Comparison of ENCODE assay signal across 9 cellular contexts in genomic region chr14:63470877-63471565, GRCh38.
DNase-seq lines count a peak whose midpoint lies in the region; ATAC-seq and TF ChIP-seq lines count a peak whose summit lies in the region.
"Had no signal": no experiment of that assay in that cellular context is flagged by ENCODE, and none has a peak within 500 bp of the region (broad histone marks: within the 10 kb centered on the region; RNA-seq: fewer than 3 reads in every experiment).

No MANE protein-coding gene starts in this region.

- peak overlapping the region; percentile 26 for H3K27ac ChIP-seq in lower lobe of right lung

- no peaks in the 10 kb centered on the region for H3K9me3 Mint-ChIP-seq in activated T-helper 1 cell treated with anti-CD3 and anti-CD28 coated beads, Interleukin-12 subunit alpha, Interleukin-12 subunit beta, Interleukin-2, Interleukin-4 antibody, amounts not matched to agents 30 ng/mL and 10 ng/mL and 1 ng/mL, durations not matched to agents 14 hours and 24 hours and 36 hours

- H3K4me1 ChIP-seq in lower lobe of right lung: peaks cover 30% of the 10 kb centered on the region

- H3K4me3 ChIP-seq in lower lobe of right lung: no peak overlapping the region

- H3K9me3 ChIP-seq in lower lobe of right lung: no peaks in the 10 kb centered on the region

- no peak for TF ChIP-seq CTCF in lower lobe of right lung (IDR thresholded peaks at IDR 0.05)

- H3K4me3 Mint-ChIP-seq in activated T-helper 1 cell treated with anti-CD3 and anti-CD28 coated beads, Interleukin-12 subunit alpha, Interleukin-12 subunit beta, Interleukin-2, Interleukin-4 antibody, amounts not matched to agents 30 ng/mL and 10 ng/mL and 1 ng/mL, durations not matched to agents 14 hours and 24 hours and 36 hours: peak overlapping the region; percentile 46

- ATAC-seq in GM21360 (IDR thresholded peaks at IDR 0.05; ENCODE audit: unreplicated experiment) (peak; percentile 87), HG03460 (IDR thresholded peaks at IDR 0.05; ENCODE audit: unreplicated experiment) (peak; percentile 84), lower lobe of right lung (peak; percentile 69 to 87)
- ATAC-seq: Panc1 had no signal

- H3K27me3 ChIP-seq in lower lobe of right lung (ENCODE audit: low read depth): no peaks in the 10 kb centered on the region

- H3K36me3 ChIP-seq in lower lobe of right lung: no peaks in the 10 kb centered on the region

- DNase-seq in EH (ENCODE audit: low read depth) (peak; percentile 87), lower lobe of right lung (no peak), head of caudate nucleus (no peak), NCI-H774 (lab: John Stamatoyannopoulos, UW) (no peak), NCI-H446 (lab: John Stamatoyannopoulos, UW) (no peak)
- DNase-seq in activated T-helper 1 cell treated with anti-CD3 and anti-CD28 coated beads, Interleukin-12 subunit alpha, Interleukin-12 subunit beta, Interleukin-2, Interleukin-4 antibody, amounts not matched to agents 30 ng/mL and 10 ng/mL and 1 ng/mL, durations not matched to agents 14 hours and 24 hours and 36 hours (ENCODE audit: low spot score): no peak

- H3K36me3 Mint-ChIP-seq in activated T-helper 1 cell treated with anti-CD3 and anti-CD28 coated beads, Interleukin-12 subunit alpha, Interleukin-12 subunit beta, Interleukin-2, Interleukin-4 antibody, amounts not matched to agents 30 ng/mL and 10 ng/mL and 1 ng/mL, durations not matched to agents 14 hours and 24 hours and 36 hours (ENCODE audit: low read depth): peaks cover 4% of the 10 kb centered on the region

- peaks cover 44% of the 10 kb centered on the region for H3K4me1 Mint-ChIP-seq in activated T-helper 1 cell treated with anti-CD3 and anti-CD28 coated beads, Interleukin-12 subunit alpha, Interleukin-12 subunit beta, Interleukin-2, Interleukin-4 antibody, amounts not matched to agents 30 ng/mL and 10 ng/mL and 1 ng/mL, durations not matched to agents 14 hours and 24 hours and 36 hours (ENCODE audit: low read depth)

- intact Hi-C loops in activated T-helper 1 cell treated with anti-CD3 and anti-CD28 coated beads, Interleukin-12 subunit alpha, Interleukin-12 subunit beta, Interleukin-2, Interleukin-4 antibody, amounts not matched to agents 30 ng/mL and 10 ng/mL and 1 ng/mL, durations not matched to agents 14 hours and 24 hours and 36 hours (cut with micrococcal nuclease): loop anchor here (2.0 to 10.0 kb wide), 3 partner anchors 14 to 1034 kb away; partner anchors contain the start of genes PPP2R5E, ZBTB1 and ZBTB25
- intact Hi-C loops in lower lobe of right lung (cut with DNase I) (no loop called here), head of caudate nucleus (cut with DNase I) (no loop called here)

- peak overlapping the region; percentile 40 for H3K27ac Mint-ChIP-seq in activated T-helper 1 cell treated with anti-CD3 and anti-CD28 coated beads, Interleukin-12 subunit alpha, Interleukin-12 subunit beta, Interleukin-2, Interleukin-4 antibody, amounts not matched to agents 30 ng/mL and 10 ng/mL and 1 ng/mL, durations not matched to agents 14 hours and 24 hours and 36 hours

- H3K27me3 Mint-ChIP-seq in activated T-helper 1 cell treated with anti-CD3 and anti-CD28 coated beads, Interleukin-12 subunit alpha, Interleukin-12 subunit beta, Interleukin-2, Interleukin-4 antibody, amounts not matched to agents 30 ng/mL and 10 ng/mL and 1 ng/mL, durations not matched to agents 14 hours and 24 hours and 36 hours (ENCODE audit: insufficient read depth): no peaks in the 10 kb centered on the region
